Comparison of ENCODE assay signal across 14 cellular contexts in the genomic region with DNA sequence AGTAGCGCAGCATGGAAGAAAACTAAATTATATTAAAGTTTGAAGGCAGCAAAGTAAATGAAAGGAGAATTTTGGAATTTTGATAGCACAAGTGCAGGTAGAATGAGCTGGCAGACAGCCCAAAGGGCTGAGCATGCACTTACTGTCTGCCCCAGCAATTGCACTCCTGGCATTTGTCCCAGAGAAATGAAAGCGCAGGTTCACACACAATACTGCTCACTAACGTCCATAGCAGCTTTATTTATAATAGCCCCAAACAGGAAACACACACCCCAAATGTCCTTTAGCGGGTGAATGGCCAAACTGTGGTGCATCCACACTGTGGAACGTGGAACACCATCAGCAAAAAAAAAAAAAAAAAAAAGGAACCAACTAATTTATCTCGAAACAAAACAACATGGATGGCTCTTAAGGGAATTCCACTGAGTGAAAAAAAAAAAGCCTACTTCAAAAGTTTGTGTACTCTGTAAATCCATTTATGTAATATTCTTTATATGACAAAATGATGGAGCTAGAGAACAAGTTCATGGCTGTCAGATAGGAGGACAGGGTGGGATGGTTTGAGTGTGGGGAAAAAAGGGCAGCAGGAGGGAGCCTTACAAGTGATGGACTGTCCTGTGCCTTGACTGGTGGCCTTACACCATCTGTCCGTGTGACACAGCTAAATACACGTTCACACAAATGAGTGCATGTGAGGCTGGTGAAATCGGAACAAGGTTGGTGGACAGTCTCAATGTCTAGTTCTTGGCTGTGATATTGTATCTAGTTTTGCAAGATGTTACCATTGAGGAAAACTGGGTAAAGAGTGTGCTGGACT. TPM values are rescaled to one million over a fixed set of nuclear protein-coding genes. Genes with fewer than 3 reads are reported as not detected.
DNase-seq lines count a peak whose midpoint lies in the region; ATAC-seq, FAIRE-seq and TF ChIP-seq lines count a peak whose summit lies in the region.
"Had no signal": no experiment of that assay in that cellular context is flagged by ENCODE, and none has a peak within 500 bp of the region (broad histone marks: within the 10 kb centered on the region; RNA-seq: fewer than 3 reads in every experiment).

No MANE protein-coding gene starts in this region.

- H3K4me1 ChIP-seq in RWPE2 (ENCODE audit: insufficient read depth, poor library complexity, severe bottlenecking) (no peaks in the 10 kb centered on the region), left lung (peaks cover 0 to 20% of the 10 kb centered on the region in 2 donors)

- H3K27ac ChIP-seq in RWPE2 (ENCODE audit: poor library complexity, severe bottlenecking) (no peak overlapping the region), left lung (peak overlapping the region in 1 of 2 donors; percentile 41)
- H3K27ac ChIP-seq: 22Rv1 had no signal

- no peak for FAIRE-seq in GM12891 (lab: Jason Lieb, UNC)

- H3K27ac Mint-ChIP-seq in activated T-helper 2 cell treated with anti-CD3 and anti-CD28 coated beads, Interferon-gamma antibody, Interleukin-2, Interleukin-4, amounts not matched to agents 10 μg/mL and 5 μg/mL and 100 μg/mL, durations not matched to agents 14 hours and 24 hours and 36 hours = no peak overlapping the region

- H3K4me3 Mint-ChIP-seq in activated T-helper 2 cell treated with anti-CD3 and anti-CD28 coated beads, Interferon-gamma antibody, Interleukin-2, Interleukin-4, amounts not matched to agents 10 μg/mL and 5 μg/mL and 100 μg/mL, durations not matched to agents 14 hours and 24 hours and 36 hours (ENCODE audit: low read depth) = no peak overlapping the region
- H3K4me3 Mint-ChIP-seq: activated T-cell treated with anti-CD3 and anti-CD28 coated beads, Interleukin-2, amount 50 U/mL, for 4 hours; effector memory CD8-positive, alpha-beta T cell had no signal

- ATAC-seq in RWPE2 (ENCODE audit: low read depth) (peak; percentile 63; the same call in 2 of the 3 replicates), left lung (peak; percentile 88), HG03460 (IDR thresholded peaks at IDR 0.05; ENCODE audit: unreplicated experiment) (no peak)
- ATAC-seq: activated T-cell treated with anti-CD3 and anti-CD28 coated beads, Interleukin-2, amount 50 U/mL, for 4 hours; effector memory CD8-positive, alpha-beta T cell had no signal

- no peaks in the 10 kb centered on the region for H3K9me3 Mint-ChIP-seq in activated T-helper 2 cell treated with anti-CD3 and anti-CD28 coated beads, Interferon-gamma antibody, Interleukin-2, Interleukin-4, amounts not matched to agents 10 μg/mL and 5 μg/mL and 100 μg/mL, durations not matched to agents 14 hours and 24 hours and 36 hours
- H3K9me3 Mint-ChIP-seq: activated T-cell treated with anti-CD3 and anti-CD28 coated beads, Interleukin-2, amount 50 U/mL, for 4 hours; effector memory CD8-positive, alpha-beta T cell had no signal

- no peak for TF ChIP-seq POLR2A in GM12891 (IDR thresholded peaks at IDR 0.05; ENCODE audit: low read depth, low read length)

- peak; percentile 55 for DNase-seq in DMS 273 (lab: John Stamatoyannopoulos, UW; ENCODE audit: unreplicated experiment)
- no peak for DNase-seq in DMS 273 treated with DMSO at 0.1 percent for 48 hours (lab: John Stamatoyannopoulos, UW)
- DNase-seq in NCI-H1105 treated with DMSO at 0.1 percent for 48 hours (lab: John Stamatoyannopoulos, UW) = peak; percentile 95
- DNase-seq in RWPE2 (ENCODE audit: low spot score) = no peak
- DNase-seq in left lung = peak in 1 of 2 donors; percentile 71
- DNase-seq in GM12891 (ENCODE audit: insufficient read length, low spot score) = no peak
- DNase-seq in activated T-helper 2 cell treated with anti-CD3 and anti-CD28 coated beads, Interferon-gamma antibody, Interleukin-2, Interleukin-4, amounts not matched to agents 10 μg/mL and 5 μg/mL and 100 μg/mL, durations not matched to agents 14 hours and 24 hours and 36 hours (ENCODE audit: low spot score) = no peak
- DNase-seq: activated T-cell treated with anti-CD3 and anti-CD28 coated beads, Interleukin-2, amount 50 U/mL, for 4 hours; anterior cingulate cortex; effector memory CD8-positive, alpha-beta T cell; NCI-H526 treated with DMSO at 0.1 percent for 48 hours; stimulated activated CD8-positive, alpha-beta memory T cell treated with anti-CD3 and anti-CD28 coated beads, Interleukin-4, amount 100 ng/mL, for 48 hours had no signal

- H3K4me3 ChIP-seq in RWPE2 (ENCODE audit: severe bottlenecking) (no peak overlapping the region), left lung (no peak overlapping the region)

- H3K27me3 Mint-ChIP-seq in activated T-helper 2 cell treated with anti-CD3 and anti-CD28 coated beads, Interferon-gamma antibody, Interleukin-2, Interleukin-4, amounts not matched to agents 10 μg/mL and 5 μg/mL and 100 μg/mL, durations not matched to agents 14 hours and 24 hours and 36 hours (ENCODE audit: low read depth) = no peaks in the 10 kb centered on the region
- H3K27me3 Mint-ChIP-seq: effector memory CD8-positive, alpha-beta T cell had no signal

- H3K4me1 Mint-ChIP-seq in activated T-helper 2 cell treated with anti-CD3 and anti-CD28 coated beads, Interferon-gamma antibody, Interleukin-2, Interleukin-4, amounts not matched to agents 10 μg/mL and 5 μg/mL and 100 μg/mL, durations not matched to agents 14 hours and 24 hours and 36 hours (ENCODE audit: low read depth) = peaks cover 10% of the 10 kb centered on the region

- no peaks in the 10 kb centered on the region for H3K27me3 ChIP-seq in RWPE2 (ENCODE audit: insufficient read depth, poor library complexity, severe bottlenecking)
- H3K27me3 ChIP-seq in left lung = no peaks in the 10 kb centered on the region

- TF ChIP-seq CTCF in RWPE2 (IDR thresholded peaks at IDR 0.05; ENCODE audit: poor library complexity, severe bottlenecking) = no peak
- no peak for TF ChIP-seq CTCF in left lung (IDR thresholded peaks at IDR 0.05)

- H3K36me3 Mint-ChIP-seq in activated T-helper 2 cell treated with anti-CD3 and anti-CD28 coated beads, Interferon-gamma antibody, Interleukin-2, Interleukin-4, amounts not matched to agents 10 μg/mL and 5 μg/mL and 100 μg/mL, durations not matched to agents 14 hours and 24 hours and 36 hours (ENCODE audit: low read depth) = peaks cover 19% of the 10 kb centered on the region

- H3K36me3 ChIP-seq in RWPE2 (ENCODE audit: low read depth) (no peaks in the 10 kb centered on the region), left lung (no peaks in the 10 kb centered on the region)

- intact Hi-C loops in left lung (cut with DNase I) = no loop called here
- intact Hi-C loops in activated T-helper 2 cell treated with anti-CD3 and anti-CD28 coated beads, Interferon-gamma antibody, Interleukin-2, Interleukin-4, amounts not matched to agents 10 μg/mL and 5 μg/mL and 100 μg/mL, durations not matched to agents 14 hours and 24 hours and 36 hours (cut with micrococcal nuclease) = no loop called here

- H3K9me3 ChIP-seq in RWPE2 (ENCODE audit: severe bottlenecking) = peaks cover 3% of the 10 kb centered on the region
- no peaks in the 10 kb centered on the region for H3K9me3 ChIP-seq in left lung

TF ChIP-seq in GM12891, 5 proteins besides CTCF, POLR2A, EP300 and RAD21:
- TF ChIP-seq PAX5 (IDR thresholded peaks at IDR 0.05; ENCODE audit: insufficient read depth, low read length, severe bottlenecking) = no peak
- no peak for TF ChIP-seq TAF1 (IDR thresholded peaks at IDR 0.05; ENCODE audit: low read depth, low read length)
- TF ChIP-seq POLR2AphosphoS5 (IDR thresholded peaks at IDR 0.05; ENCODE audit: low read depth, low read length) = no peak
- TF ChIP-seq POU2F2 (IDR thresholded peaks at IDR 0.05; ENCODE audit: low read depth, low read length) = no peak
- TF ChIP-seq SPI1 (IDR thresholded peaks at IDR 0.05; ENCODE audit: low read depth, low read length) = no peak
TF ChIP-seq in GM12891: peak in this region for 0.

RNA-seq across cellular contexts. Expression of a gene that starts 6.0 kb away (rescaled TPM):
- 10 to 100 TPM; 43.7 to 53.6 TPM for total RNA-seq in left lung
- 38.8 TPM for polyA plus RNA-seq in GM12891 (2012; ENCODE audit: low read depth, missing spikeins)
- 40.4 and 42.6 TPM in 2 replicates for total RNA-seq in activated T-helper 2 cell treated with anti-CD3 and anti-CD28 coated beads, Interferon-gamma antibody, Interleukin-2, Interleukin-4, amounts not matched to agents 10 μg/mL and 5 μg/mL and 100 μg/mL, durations not matched to agents 14 hours and 24 hours and 36 hours

Comparison
In these comparisons a context has a peak if more than half of its experiments do, and no peak if none do; other contexts are left out.
1. DNase-seq: peak in DMS 273 (single experiment) and NCI-H1105 treated with DMSO at 0.1 percent for 48 hours (single experiment); none in DMS 273 treated with DMSO at 0.1 percent for 48 hours (single experiment), RWPE2 (single experiment), GM12891 (single experiment) and activated T-helper 2 cell treated with anti-CD3 and anti-CD28 coated beads, Interferon-gamma antibody, Interleukin-2, Interleukin-4, amounts not matched to agents 10 μg/mL and 5 μg/mL and 100 μg/mL, durations not matched to agents 14 hours and 24 hours and 36 hours (single experiment).